In the genomic region with DNA sequence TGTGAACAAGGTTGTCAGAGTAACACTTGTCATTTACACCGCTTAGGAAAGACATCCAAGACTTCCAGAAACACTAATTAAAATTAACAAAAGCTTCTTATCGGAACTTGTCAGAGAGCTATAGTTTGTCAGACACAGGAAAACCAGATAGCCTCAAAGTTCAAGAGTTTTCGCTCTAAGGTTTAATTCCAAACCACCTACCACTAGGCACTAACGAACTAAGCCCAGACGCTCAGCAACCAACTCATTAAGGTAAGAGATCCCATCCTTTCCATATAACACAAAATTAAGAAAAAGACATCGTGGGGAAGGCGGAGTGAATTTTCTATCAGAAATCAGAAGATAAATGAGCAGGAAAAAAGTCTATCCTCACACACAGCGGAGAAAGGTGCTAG, we compare ENCODE assay signal across 8 cellular contexts. TPM values are rescaled to one million over a fixed set of nuclear protein-coding genes. Genes with fewer than 3 reads are reported as not detected.
DNase-seq lines count a peak whose midpoint lies in the region; ATAC-seq and TF ChIP-seq lines count a peak whose summit lies in the region.

No MANE protein-coding gene starts in this region.

- H3K27me3 ChIP-seq in SU-DHL-6 (ENCODE audit: low read length) (no peaks in the 10 kb centered on the region), prostate gland (replicated peaks; ENCODE audit: insufficient read depth) (no peaks in the 10 kb centered on the region)

- H2AFZ ChIP-seq in SU-DHL-6 (ENCODE audit: low read depth, low read length, severe bottlenecking), result peak overlapping the region; percentile 83

- no peaks in the 10 kb centered on the region for H3K9me3 Mint-ChIP-seq in activated naive CD4-positive, alpha-beta T cell treated with anti-CD3 and anti-CD28 coated beads, Interleukin-2, amount 50 U/mL, for 24 hours

- no peak for TF ChIP-seq CTCF in SU-DHL-6 (IDR thresholded peaks at IDR 0.05; ENCODE audit: insufficient read depth, low read length, poor library complexity, severe bottlenecking)
- no peak for TF ChIP-seq CTCF in fibroblast of villous mesenchyme (IDR thresholded peaks at IDR 0.05; ENCODE audit: insufficient read depth, low read depth, low read length)
- TF ChIP-seq CTCF in prostate gland (IDR thresholded peaks at IDR 0.05), result no peak

- H3K9me3 ChIP-seq in SU-DHL-6 (ENCODE audit: insufficient read depth, low read length) (no peaks in the 10 kb centered on the region), prostate gland (no peaks in the 10 kb centered on the region)

- peaks cover 9% of the 10 kb centered on the region for H3K36me3 Mint-ChIP-seq in activated naive CD4-positive, alpha-beta T cell treated with anti-CD3 and anti-CD28 coated beads, Interleukin-2, amount 50 U/mL, for 24 hours

- peaks cover 78% of the 10 kb centered on the region for H3K79me2 ChIP-seq in SU-DHL-6 (ENCODE audit: insufficient read depth, low read length)

- ATAC-seq in HG02852 (IDR thresholded peaks at IDR 0.05; ENCODE audit: unreplicated experiment), result peak; percentile 16

- intact Hi-C loops in prostate gland (cut with DNase I), result no loop called here

- DNase-seq in activated naive CD4-positive, alpha-beta T cell treated with anti-CD3 and anti-CD28 coated beads, Interleukin-2, amount 50 U/mL, for 16 hours, result no peak
- DNase-seq in fibroblast of villous mesenchyme (ENCODE audit: low read depth) (no peak), prostate gland (ENCODE audit: low spot score) (no peak), RKO (ENCODE audit: low spot score) (no peak), NCI-H1417 treated with DMSO at 0.1 percent for 48 hours (lab: John Stamatoyannopoulos, UW) (no peak)

- no peaks in the 10 kb centered on the region for H3K27me3 Mint-ChIP-seq in activated naive CD4-positive, alpha-beta T cell treated with anti-CD3 and anti-CD28 coated beads, Interleukin-2, amount 50 U/mL, for 24 hours

- no peaks in the 10 kb centered on the region for H3K9me2 ChIP-seq in SU-DHL-6 (replicated peaks; ENCODE audit: insufficient read depth, low read length)

- H3K27ac ChIP-seq in SU-DHL-6 (ENCODE audit: low read depth, low read length) (peak overlapping the region; percentile 50), prostate gland (peak overlapping the region; percentile 76 to 82)

- H3K4me1 Mint-ChIP-seq in activated naive CD4-positive, alpha-beta T cell treated with anti-CD3 and anti-CD28 coated beads, Interleukin-2, amount 50 U/mL, for 24 hours, result peaks cover 53% of the 10 kb centered on the region

- peaks cover 7% of the 10 kb centered on the region; the same call in 1 of the 2 replicates for H3K36me3 ChIP-seq in SU-DHL-6 (ENCODE audit: low read length)
- H3K36me3 ChIP-seq in prostate gland, result no peaks in the 10 kb centered on the region

- peak overlapping the region; percentile 98 for H3K4me3 Mint-ChIP-seq in activated naive CD4-positive, alpha-beta T cell treated with anti-CD3 and anti-CD28 coated beads, Interleukin-2, amount 50 U/mL, for 24 hours

- peak overlapping the region; percentile 94 for H3K4me2 ChIP-seq in SU-DHL-6 (ENCODE audit: low read depth, low read length, poor library complexity, severe bottlenecking)

- under 1% methylated on average over 8 of the region's 8 CpGs for WGBS in prostate gland

- H3K4me1 ChIP-seq in prostate gland (replicated peaks), result peaks cover 5% of the 10 kb centered on the region

- H3K4me3 ChIP-seq in SU-DHL-6 (ENCODE audit: insufficient read depth, low read length, poor library complexity, severe bottlenecking) (peak overlapping the region; percentile 99), fibroblast of villous mesenchyme (ENCODE audit: low read depth, low read length) (peak overlapping the region; percentile 97), prostate gland (peak overlapping the region; percentile 62 to 63)

- H3K9ac ChIP-seq in SU-DHL-6 (ENCODE audit: low read length), result peak overlapping the region; percentile 91

- H3F3A ChIP-seq in SU-DHL-6 (ENCODE audit: insufficient read depth), result no peaks in the 10 kb centered on the region

- peak overlapping the region; percentile 95 for H3K27ac Mint-ChIP-seq in activated naive CD4-positive, alpha-beta T cell treated with anti-CD3 and anti-CD28 coated beads, Interleukin-2, amount 50 U/mL, for 24 hours

- no peaks in the 10 kb centered on the region; the same call in 1 of the 2 replicates for H4K20me1 ChIP-seq in SU-DHL-6 (ENCODE audit: low read depth, low read length)

- TF ChIP-seq POLR2A in prostate gland (IDR thresholded peaks at IDR 0.05), result no peak

RNA-seq across cellular contexts. Expression of gene IMMP1L, which starts 0.4 kb away (rescaled TPM):
- 9.1 and 13.5 TPM in 2 replicates for total RNA-seq in fibroblast of villous mesenchyme
- total RNA-seq in prostate gland, result 10 to 100 TPM; 25.2 to 72.9 TPM

RNA-seq across cellular contexts. Expression of gene ELP4, which starts 0.6 kb away (rescaled TPM):
- total RNA-seq in fibroblast of villous mesenchyme, result 17.4 and 19.0 TPM in 2 replicates
- total RNA-seq in prostate gland, result 10 to 100 TPM; 21.5 to 23.0 TPM
